7 cellular contexts compared by ENCODE assay signal in genomic region chr6:46491201-46491788, GRCh38. TPM values are rescaled to one million over a fixed set of nuclear protein-coding genes. Genes with fewer than 3 reads are reported as not detected.
DNase-seq lines count a peak whose midpoint lies in the region; ATAC-seq and TF ChIP-seq lines count a peak whose summit lies in the region.

Gene RCAN2 (minus strand): TSS chr6:46491449.

- H3K4me1 ChIP-seq in cardiac muscle cell (ENCODE audit: low read depth), result peaks cover 32% of the 10 kb centered on the region

- peak; percentile 62 for ATAC-seq in HG02571 (IDR thresholded peaks at IDR 0.05; ENCODE audit: unreplicated experiment)
- peak; percentile 66 for ATAC-seq in activated naive CD8-positive, alpha-beta T cell treated with anti-CD3 and anti-CD28 coated beads, Interleukin-2, amount 10 ng/mL, durations not matched to agents 7 days and 5 days (ENCODE audit: low read depth)

- peak within 1 kb of the TSS; percentile 76 for H3K27ac ChIP-seq in cardiac muscle cell

- no peak within 1 kb of the TSS for H3K27ac Mint-ChIP-seq in activated naive CD8-positive, alpha-beta T cell treated with anti-CD3 and anti-CD28 coated beads, Interleukin-2, amount 10 ng/mL, durations not matched to agents 7 days and 5 days

- no peaks in the 10 kb centered on the region for H3K9me3 Mint-ChIP-seq in activated naive CD8-positive, alpha-beta T cell treated with anti-CD3 and anti-CD28 coated beads, Interleukin-2, amount 10 ng/mL, durations not matched to agents 7 days and 5 days

- no peaks in the 10 kb centered on the region for H3K36me3 Mint-ChIP-seq in activated naive CD8-positive, alpha-beta T cell treated with anti-CD3 and anti-CD28 coated beads, Interleukin-2, amount 10 ng/mL, durations not matched to agents 7 days and 5 days

- peak within 1 kb of the TSS; percentile 48 for H3K4me3 Mint-ChIP-seq in activated naive CD8-positive, alpha-beta T cell treated with anti-CD3 and anti-CD28 coated beads, Interleukin-2, amount 10 ng/mL, durations not matched to agents 7 days and 5 days

- no peaks in the 10 kb centered on the region for H3K36me3 ChIP-seq in GM06990 (ENCODE audit: control insufficient read depth, insufficient read depth, low read length)
- no peaks in the 10 kb centered on the region for H3K36me3 ChIP-seq in cardiac muscle cell

- POLR2A ChIA-PET in activated naive CD8-positive, alpha-beta T cell treated with anti-CD3 and anti-CD28 coated beads, Interleukin-2, amount 10 ng/mL, durations not matched to agents 7 days and 5 days (lab: Charles Lee), result no interaction called here

- no peak for TF ChIP-seq CTCF in GM06990 (IDR thresholded peaks at IDR 0.05; ENCODE audit: insufficient read depth, low read length, poor library complexity, severe bottlenecking)
- TF ChIP-seq CTCF in cardiac muscle cell (IDR thresholded peaks at IDR 0.05; ENCODE audit: low read depth, low read length), result no peak

- no peaks in the 10 kb centered on the region for H3K9me3 ChIP-seq in cardiac muscle cell (ENCODE audit: low read depth)

- DNase-seq in GM06990 (ENCODE audit: extremely low read depth, insufficient read length) (peak; percentile 25), NCI-H526 treated with DMSO at 0.1 percent for 48 hours (lab: John Stamatoyannopoulos, UW) (peak; percentile 80), cardiac muscle cell (ENCODE audit: low read depth in 1 of 2, low spot score in 1 of 2) (peak; percentile 17 to 92), nucleus accumbens (lab: John Stamatoyannopoulos, UW) (peak in 53 of 56 donors; percentile 3 to 83 (median 68)), mesenteric fat pad (ENCODE audit: low spot score) (no peak)
- DNase-seq in activated naive CD8-positive, alpha-beta T cell treated with anti-CD3 and anti-CD28 coated beads, Interleukin-2, amount 10 ng/mL, durations not matched to agents 7 days and 5 days, result peak; percentile 52

- peaks cover 77% of the 10 kb centered on the region for H3K27me3 Mint-ChIP-seq in activated naive CD8-positive, alpha-beta T cell treated with anti-CD3 and anti-CD28 coated beads, Interleukin-2, amount 10 ng/mL, durations not matched to agents 7 days and 5 days

- peaks cover 5% of the 10 kb centered on the region for H3K27me3 ChIP-seq in GM06990 (replicated peaks; ENCODE audit: control insufficient read depth, insufficient read depth, low read length)
- H3K27me3 ChIP-seq in cardiac muscle cell, result peaks cover 21% of the 10 kb centered on the region

- H3K4me1 Mint-ChIP-seq in activated naive CD8-positive, alpha-beta T cell treated with anti-CD3 and anti-CD28 coated beads, Interleukin-2, amount 10 ng/mL, durations not matched to agents 7 days and 5 days, result peaks cover 7% of the 10 kb centered on the region

- H3K4me3 ChIP-seq in GM06990 (replicated peaks; ENCODE audit: low read depth, low read length) (peak within 1 kb of the TSS; percentile 57), cardiac muscle cell (peak within 1 kb of the TSS; percentile 79)

RNA-seq across cellular contexts. Expression of gene RCAN2, which starts in this region (rescaled TPM):
- under 1 TPM; 0.37 to 0.53 TPM for total RNA-seq in activated naive CD8-positive, alpha-beta T cell treated with anti-CD3 and anti-CD28 coated beads, Interleukin-2, amount 10 ng/mL, durations not matched to agents 7 days and 5 days
- total RNA-seq in cardiac muscle cell (33.8 and 44.9 TPM in 2 replicates), mesenteric fat pad (6.7 TPM)
- 55.6 and 105 TPM in 2 replicates for polyA plus RNA-seq in cardiac muscle cell

Comparison
In these comparisons a context has a peak if more than half of its experiments do, and no peak if none do; other contexts are left out.
1. Peak in DNase-seq and ATAC-seq in activated naive CD8-positive, alpha-beta T cell treated with anti-CD3 and anti-CD28 coated beads, Interleukin-2, amount 10 ng/mL, durations not matched to agents 7 days and 5 days; RNA of the gene not detected or under 1 TPM.